ENCODE assay signal across 13 cellular contexts in the genomic region with DNA sequence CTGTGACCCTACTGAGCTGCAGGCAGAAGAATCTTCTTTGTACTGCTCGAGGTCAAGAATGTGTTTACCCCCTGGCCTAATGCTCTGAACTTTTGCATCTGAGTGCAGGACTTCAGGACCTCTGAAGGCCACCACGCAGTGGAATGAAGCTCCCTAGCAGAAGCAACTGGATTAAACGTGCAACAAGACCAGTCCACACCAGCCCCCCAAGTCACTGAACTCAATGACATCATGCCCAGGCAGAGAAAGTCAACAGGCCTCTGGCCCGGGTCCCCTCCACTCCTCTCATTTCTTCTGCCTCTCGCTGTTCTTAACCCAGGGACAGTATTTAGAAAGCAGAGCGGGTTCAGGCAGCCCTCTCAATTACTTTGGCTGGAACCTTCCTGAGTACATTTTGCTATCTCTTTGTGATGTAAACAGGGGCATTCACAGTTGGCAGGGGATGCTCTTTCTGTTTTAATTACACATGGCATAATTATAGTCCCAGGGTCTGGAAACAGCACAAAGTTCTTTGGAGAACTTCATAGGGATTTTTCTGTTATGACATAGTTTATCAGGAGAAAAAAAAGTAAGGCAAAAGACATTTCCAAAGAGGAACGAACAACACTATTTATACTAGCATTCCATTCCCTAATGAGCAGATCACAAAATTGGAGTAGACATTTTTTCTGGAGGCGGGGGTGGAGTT.
DNase-seq lines count a peak whose midpoint lies in the region; ATAC-seq and TF ChIP-seq lines count a peak whose summit lies in the region.
"Had no signal": no experiment of that assay in that cellular context is flagged by ENCODE, and none has a peak within 500 bp of the region (broad histone marks: within the 10 kb centered on the region; RNA-seq: fewer than 3 reads in every experiment).

No MANE protein-coding gene starts in this region.

- TF ChIP-seq POLR2A in prostate gland (IDR thresholded peaks at IDR 0.05), result no peak

- no peak for TF ChIP-seq CTCF in ascending aorta (IDR thresholded peaks at IDR 0.05)
- no peak for TF ChIP-seq CTCF in prostate gland (IDR thresholded peaks at IDR 0.05)

- peak overlapping the region; percentile 42 to 70 for H3K27ac ChIP-seq in ascending aorta
- H3K27ac ChIP-seq in iPS-18a (ENCODE audit: low read length), result no peak overlapping the region
- H3K27ac ChIP-seq in prostate gland, result peak overlapping the region; percentile 17 to 39
- H3K27ac ChIP-seq: left ventricle myocardium inferior had no signal

- peak; percentile 33 for DNase-seq in COR-L47 (lab: John Stamatoyannopoulos, UW)
- DNase-seq in ascending aorta (ENCODE audit: low spot score in 2 of 2), result no peak
- no peak for DNase-seq in prostate gland (ENCODE audit: low spot score)
- no peak for DNase-seq in NCI-H345 treated with DMSO at 0.1 percent for 48 hours (lab: John Stamatoyannopoulos, UW; ENCODE audit: unreplicated experiment)
- DNase-seq in NCI-H1048 (lab: John Stamatoyannopoulos, UW), result no peak
- DNase-seq: activated naive CD8-positive, alpha-beta T cell treated with anti-CD3 and anti-CD28 coated beads, Interleukin-2, amount 10 ng/mL, durations not matched to agents 7 days and 5 days; DMS79 treated with DMSO at 0.1 percent for 48 hours; HCEC 1CT; left ventricle myocardium inferior; SIG-M5 had no signal

- intact Hi-C loops in ascending aorta (cut with DNase I) (loop anchor here (2.0 to 5.0 kb wide), 2 partner anchors 23 to 63 kb away; no protein-coding TSS in a partner anchor), prostate gland (cut with DNase I) (loop anchor here (10.0 kb wide), 1 partner anchor 425 kb away; no protein-coding TSS in a partner anchor)

- H3K4me3 ChIP-seq in ascending aorta (no peak overlapping the region), iPS-18a (ENCODE audit: low read length) (peak overlapping the region; percentile 3), prostate gland (no peak overlapping the region)
- H3K4me3 ChIP-seq: left ventricle myocardium inferior had no signal

- 25% methylated on average over 8 of the region's 8 CpGs for WGBS in prostate gland

- no peak for ATAC-seq in GM18519 (IDR thresholded peaks at IDR 0.05; ENCODE audit: low FRiP score, unreplicated experiment)
- ATAC-seq in HG02981 (IDR thresholded peaks at IDR 0.05; ENCODE audit: unreplicated experiment), result no peak

- H3K9ac ChIP-seq in iPS-18a (ENCODE audit: low read length), result no peak overlapping the region

- H3K4me1 ChIP-seq in ascending aorta (peaks cover 0 to 25% of the 10 kb centered on the region in 2 donors), iPS-18a (ENCODE audit: control insufficient read depth, low read depth, low read length) (peaks cover 38% of the 10 kb centered on the region), prostate gland (replicated peaks) (peaks cover 7% of the 10 kb centered on the region)

- H3K36me3 ChIP-seq in ascending aorta (no peaks in the 10 kb centered on the region), iPS-18a (ENCODE audit: control insufficient read depth, low read depth, low read length) (no peaks in the 10 kb centered on the region), prostate gland (no peaks in the 10 kb centered on the region)
- H3K36me3 ChIP-seq: left ventricle myocardium inferior had no signal

- H3K9me3 ChIP-seq in ascending aorta (no peaks in the 10 kb centered on the region), iPS-18a (ENCODE audit: control insufficient read depth, low read depth, low read length) (no peaks in the 10 kb centered on the region), prostate gland (no peaks in the 10 kb centered on the region)
- H3K9me3 ChIP-seq: left ventricle myocardium inferior had no signal

- H3K27me3 ChIP-seq in ascending aorta (no peaks in the 10 kb centered on the region), iPS-18a (ENCODE audit: control insufficient read depth, insufficient read depth, low read length) (no peaks in the 10 kb centered on the region), prostate gland (replicated peaks; ENCODE audit: insufficient read depth) (no peaks in the 10 kb centered on the region)
